ENCODE assay signal across 11 cellular contexts in genomic region chr19:6091771-6092291, GRCh38. TPM values are rescaled to one million over a fixed set of nuclear protein-coding genes. Genes with fewer than 3 reads are reported as not detected.
DNase-seq lines count a peak whose midpoint lies in the region; ATAC-seq and TF ChIP-seq lines count a peak whose summit lies in the region.
"Had no signal": no experiment of that assay in that cellular context is flagged by ENCODE, and none has a peak within 500 bp of the region (broad histone marks: within the 10 kb centered on the region; RNA-seq: fewer than 3 reads in every experiment).

No MANE protein-coding gene starts in this region.

- CTCF ChIA-PET in CD4-positive, alpha-beta T cell (lab: Charles Lee), result no interaction called here

- TF ChIP-seq CTCF in choroid plexus epithelial cell (conservative IDR thresholded peaks at IDR 0.05; ENCODE audit: low read depth, low read length) (no peak), right lobe of liver (IDR thresholded peaks at IDR 0.05) (no peak)
- no peak for TF ChIP-seq CTCF in CD4-positive, alpha-beta T cell (IDR thresholded peaks at IDR 0.05)

- H3K9ac ChIP-seq in HUES6 (ENCODE audit: low read length), result no peak overlapping the region

- H3K4me1 ChIP-seq in HUES6 (ENCODE audit: control insufficient read depth, insufficient read depth, low read length) (peaks cover 24% of the 10 kb centered on the region), right lobe of liver (peaks cover 0 to 17% (median 1%) of the 10 kb centered on the region in 4 donors)

- POLR2A ChIA-PET in CD4-positive, alpha-beta T cell (lab: Charles Lee), result no interaction called here

- no peaks in the 10 kb centered on the region for H3K36me3 Mint-ChIP-seq in T-helper 2 cell treated with Interferon-gamma antibody and Interleukin-4, amounts not matched to agents 5 μg/mL and 100 μg/mL, for 36 hours (ENCODE audit: low read depth)
- H3K36me3 Mint-ChIP-seq in CD4-positive, alpha-beta T cell (ENCODE audit: low read depth), result no peaks in the 10 kb centered on the region

- no peaks in the 10 kb centered on the region for H3K9me3 Mint-ChIP-seq in T-helper 2 cell treated with Interferon-gamma antibody and Interleukin-4, amounts not matched to agents 5 μg/mL and 100 μg/mL, for 36 hours
- no peaks in the 10 kb centered on the region for H3K9me3 Mint-ChIP-seq in CD4-positive, alpha-beta T cell
- H3K9me3 Mint-ChIP-seq: stimulated activated naive CD8-positive, alpha-beta T cell treated with anti-CD3 and anti-CD28 coated beads, Interleukin-15, Interleukin-2, amounts not matched to agents 100 ng/mL and 50 ng/mL, for 24 hours had no signal

- peak overlapping the region; percentile 43 for H3K4me3 ChIP-seq in HUES6 (ENCODE audit: low read depth, low read length)
- peak overlapping the region; percentile 53 for H3K4me3 ChIP-seq in choroid plexus epithelial cell (ENCODE audit: low read depth, low read length)
- H3K4me3 ChIP-seq in right lobe of liver, result peak overlapping the region in 2 of 3 donors; percentile 16 to 21

- H3K27me3 ChIP-seq in HUES6 (ENCODE audit: control insufficient read depth, insufficient read depth, low read length) (peaks cover 15% of the 10 kb centered on the region), right lobe of liver (no peaks in the 10 kb centered on the region)
- H3K27me3 ChIP-seq in CD4-positive, alpha-beta T cell (ENCODE audit: control insufficient read depth, insufficient read depth, low read length), result no peaks in the 10 kb centered on the region

- TF ChIP-seq POLR2A in right lobe of liver (IDR thresholded peaks at IDR 0.05), result no peak

- H3K27ac Mint-ChIP-seq in T-helper 2 cell treated with Interferon-gamma antibody and Interleukin-4, amounts not matched to agents 5 μg/mL and 100 μg/mL, for 36 hours, result no peak overlapping the region
- H3K27ac Mint-ChIP-seq in CD4-positive, alpha-beta T cell, result no peak overlapping the region
- H3K27ac Mint-ChIP-seq: stimulated activated naive CD8-positive, alpha-beta T cell treated with anti-CD3 and anti-CD28 coated beads, Interleukin-15, Interleukin-2, amounts not matched to agents 100 ng/mL and 50 ng/mL, for 24 hours had no signal

- no peak overlapping the region for H3K4me3 Mint-ChIP-seq in T-helper 2 cell treated with Interferon-gamma antibody and Interleukin-4, amounts not matched to agents 5 μg/mL and 100 μg/mL, for 36 hours
- no peak overlapping the region for H3K4me3 Mint-ChIP-seq in CD4-positive, alpha-beta T cell
- H3K4me3 Mint-ChIP-seq: stimulated activated naive CD8-positive, alpha-beta T cell treated with anti-CD3 and anti-CD28 coated beads, Interleukin-15, Interleukin-2, amounts not matched to agents 100 ng/mL and 50 ng/mL, for 24 hours had no signal

- intact Hi-C loops in right lobe of liver (cut with DNase I), result no loop called here
- intact Hi-C loops in CD4-positive, alpha-beta T cell (cut with DNase I, micrococcal nuclease), result no loop called here

- H3K27me3 Mint-ChIP-seq in T-helper 2 cell treated with Interferon-gamma antibody and Interleukin-4, amounts not matched to agents 5 μg/mL and 100 μg/mL, for 36 hours (ENCODE audit: low read depth), result peaks cover 3% of the 10 kb centered on the region
- H3K27me3 Mint-ChIP-seq in CD4-positive, alpha-beta T cell, result peaks cover 5% of the 10 kb centered on the region
- H3K27me3 Mint-ChIP-seq: stimulated activated naive CD8-positive, alpha-beta T cell treated with anti-CD3 and anti-CD28 coated beads, Interleukin-15, Interleukin-2, amounts not matched to agents 100 ng/mL and 50 ng/mL, for 24 hours had no signal

- 0 out of 2 replicates have a peak, but pooled peaks cover 4% of the 10 kb centered on the region for H3K9me3 ChIP-seq in HUES6 (ENCODE audit: control insufficient read depth, insufficient read depth, low read depth, low read length)
- no peaks in the 10 kb centered on the region for H3K9me3 ChIP-seq in right lobe of liver
- no peaks in the 10 kb centered on the region for H3K9me3 ChIP-seq in CD4-positive, alpha-beta T cell (ENCODE audit: control insufficient read depth, low read length)

- 60% methylated on average over 8 of the region's 8 CpGs for WGBS in right lobe of liver (ENCODE audit: insufficient coverage, low coverage, low lambda C conversion rate, missing lambda C conversion rate)

- no peak for ATAC-seq in right lobe of liver
- ATAC-seq in GM19397 (IDR thresholded peaks at IDR 0.05; ENCODE audit: unreplicated experiment), result no peak
- no peak for ATAC-seq in CD4-positive, alpha-beta T cell (ENCODE audit: poor library complexity)

- DNase-seq in choroid plexus epithelial cell (ENCODE audit: low read depth) (peak; percentile 31), right lobe of liver (no peak), superior temporal gyrus (ENCODE audit: extremely low spot score) (peak; percentile 14), NAMALWA (ENCODE audit: low spot score) (no peak)
- no peak for DNase-seq in T-helper 2 cell treated with Interferon-gamma antibody and Interleukin-4, amounts not matched to agents 5 μg/mL and 100 μg/mL, for 36 hours (ENCODE audit: low spot score)
- no peak for DNase-seq in CD4-positive, alpha-beta T cell
- DNase-seq: activated CD8-positive, alpha-beta memory T cell treated with anti-CD3 and anti-CD28 coated beads, Interleukin-2, amount 50 U/mL, for 4 hours had no signal

- H3K36me3 ChIP-seq in HUES6 (ENCODE audit: control insufficient read depth, insufficient read depth, low read length) (no peaks in the 10 kb centered on the region), right lobe of liver (no peaks in the 10 kb centered on the region)

- H3K27ac ChIP-seq in HUES6 (ENCODE audit: low read depth, low read length), result no peak overlapping the region
- peak overlapping the region in 2 of 3 donors; percentile 39 to 57 for H3K27ac ChIP-seq in right lobe of liver
- no peak overlapping the region for H3K27ac ChIP-seq in CD4-positive, alpha-beta T cell (ENCODE audit: low read depth, low read length)

- peaks cover 12% of the 10 kb centered on the region for H3K4me1 Mint-ChIP-seq in T-helper 2 cell treated with Interferon-gamma antibody and Interleukin-4, amounts not matched to agents 5 μg/mL and 100 μg/mL, for 36 hours (ENCODE audit: low read depth)
- H3K4me1 Mint-ChIP-seq in CD4-positive, alpha-beta T cell (ENCODE audit: low read depth), result peaks cover 11% of the 10 kb centered on the region

RNA-seq across cellular contexts. Expression of gene RFX2, which starts 18.5 kb away (rescaled TPM):
- total RNA-seq in right lobe of liver, result 1 to 10 TPM; 1.6 to 2.9 (median 1.9) TPM
- 1 to 10 TPM; 4.8 to 5.5 TPM for total RNA-seq in CD4-positive, alpha-beta T cell

RNA-seq across cellular contexts. Expression of gene ACSBG2, which starts 43.6 kb away (rescaled TPM):
- total RNA-seq in right lobe of liver, result not detected
- not detected for total RNA-seq in CD4-positive, alpha-beta T cell
- total RNA-seq: NCI-H460 had no signal

Comparison
In these comparisons a context has a peak if more than half of its experiments do, and no peak if none do; other contexts are left out.
1. H3K27ac ChIP-seq: peak in right lobe of liver (2 of 3); none in HUES6 (single experiment) and CD4-positive, alpha-beta T cell (single experiment).
2. DNase-seq: peak in choroid plexus epithelial cell (single experiment) and superior temporal gyrus (single experiment); none in right lobe of liver (0 of 3), T-helper 2 cell treated with Interferon-gamma antibody and Interleukin-4, amounts not matched to agents 5 μg/mL and 100 μg/mL, for 36 hours (single experiment), NAMALWA (single experiment) and CD4-positive, alpha-beta T cell (0 of 10).
3. Peak in every context shown above with its lines, with median percentiles within 50 percentile points of each other: H3K4me3 ChIP-seq.